1 cellular context compared by ENCODE assay signal in the genomic region with DNA sequence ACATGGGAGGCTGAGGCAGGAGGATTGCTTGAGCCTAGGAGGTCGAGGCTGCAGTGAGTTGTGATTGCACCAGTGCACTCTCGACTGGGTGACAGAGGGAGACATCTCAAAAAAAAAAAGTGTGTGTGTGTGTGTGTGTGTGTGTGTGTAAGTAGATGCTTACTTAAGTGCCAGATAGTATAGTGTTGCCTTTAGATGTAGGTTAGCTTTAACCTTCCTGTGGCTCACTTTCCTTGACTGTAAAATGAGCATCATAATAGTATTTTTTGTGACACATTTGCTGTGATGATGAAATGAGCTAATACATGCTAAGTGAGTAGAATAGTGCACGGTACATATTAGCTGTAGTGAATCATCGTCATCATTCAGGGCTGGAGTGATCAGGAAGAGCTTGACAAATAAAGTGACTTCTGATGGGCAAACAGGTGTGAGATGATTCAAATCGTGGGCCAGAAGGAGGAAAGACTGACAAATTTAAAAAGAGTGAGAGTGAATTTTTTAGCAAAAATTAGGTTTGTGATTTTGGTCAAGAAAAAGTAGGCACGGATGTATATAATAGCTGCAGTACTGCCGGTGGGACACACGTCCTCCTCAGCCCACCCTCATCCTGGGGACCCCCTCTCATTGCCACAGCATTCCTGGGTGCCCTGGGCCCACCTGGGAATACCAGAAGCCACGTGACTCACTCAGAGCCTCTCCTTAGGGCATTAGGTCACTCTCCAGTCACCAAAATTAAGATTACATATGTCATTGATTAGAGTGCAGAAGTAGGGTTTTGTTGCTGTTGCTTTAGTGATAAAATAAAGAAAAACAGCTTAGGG.
TF ChIP-seq lines count a peak whose summit lies in the region.

No MANE protein-coding gene starts in this region.

TF ChIP-seq in liver, 16 proteins besides CTCF, POLR2A, EP300 and RAD21 (continued from another document):
- TF ChIP-seq REST (IDR thresholded peaks at IDR 0.05), result no peak
